Comparison of ENCODE assay signal across 11 cellular contexts in genomic region chr6:147173140-147173539, GRCh38. TPM values are rescaled to one million over a fixed set of nuclear protein-coding genes. Genes with fewer than 3 reads are reported as not detected.
DNase-seq lines count a peak whose midpoint lies in the region; ATAC-seq, FAIRE-seq and TF ChIP-seq lines count a peak whose summit lies in the region.
"Had no signal": no experiment of that assay in that cellular context is flagged by ENCODE, and none has a peak within 500 bp of the region (broad histone marks: within the 10 kb centered on the region; RNA-seq: fewer than 3 reads in every experiment).

No MANE protein-coding gene starts in this region.

- FAIRE-seq in K562 (lab: Jason Lieb, UNC), result no peak
- FAIRE-seq: H54 had no signal

- POLR2A ChIA-PET in K562 (lab: Yijun Ruan, JAX), result interaction anchor here (0.9 to 1.1 kb wide), 3 partner anchors 8 to 16 kb away, joined by 3 to 4 read pairs (median 3); no protein-coding TSS in a partner anchor

- no peaks in the 10 kb centered on the region for H4K20me1 ChIP-seq in K562 (replicated peaks; ENCODE audit: control insufficient read depth, insufficient read depth, low read length)

- no TSS peak for BruUV-seq in K562 (replicated peaks; lab: Mats Ljungman, UMichigan)

- in situ Hi-C loops in K562 (cut with MboI), result no loop called here

- H3K9me1 ChIP-seq in K562 (ENCODE audit: control insufficient read depth, insufficient read depth, low read length), result no peaks in the 10 kb centered on the region

- peak overlapping the region; percentile 58 for H2AFZ ChIP-seq in K562 (ENCODE audit: low read depth, low read length)

- H3K79me2 ChIP-seq in K562 (ENCODE audit: control insufficient read depth, insufficient read depth, low read length), result no peaks in the 10 kb centered on the region

- no peaks in the 10 kb centered on the region for H3K9me3 ChIP-seq in SK-N-MC (ENCODE audit: low read depth, low read length)
- H3K9me3 ChIP-seq in K562 (replicated peaks; ENCODE audit: control insufficient read depth, insufficient read depth, low read depth, low read length), result no peaks in the 10 kb centered on the region

- TF ChIP-seq RAD21 in K562 (CRISPR knock-in tag; conservative IDR thresholded peaks at IDR 0.05 in 1 of 2, IDR thresholded peaks at IDR 0.05 in 1 of 2), result no peak

- intact Hi-C loops in K562 (cut with micrococcal nuclease), result no loop called here

- no peak for TF ChIP-seq EP300 in K562 (IDR thresholded peaks at IDR 0.05; ENCODE audit: low read length)

- 31% methylated on average over 5 of the region's 5 CpGs for whole genome bisulfite sequencing in K562 (ENCODE audit: insufficient coverage, low coverage, missing lambda C conversion rate)

- CTCF ChIA-PET in K562 (lab: Yijun Ruan, JAX; ENCODE audit: low intra/inter-chr PET ratio), result no interaction called here

- DNase-seq in LNCaP clone FGC (ENCODE audit: low read depth), result peak; percentile 70
- DNase-seq in SK-N-MC (ENCODE audit: low read depth, low spot score), result no peak
- no peak for DNase-seq in K562 (ENCODE audit: extremely low read depth in 1 of 4, low spot score in 3 of 4)
- no peak for DNase-seq in ecto neural progenitor cell (ENCODE audit: low spot score)
- DNase-seq in COLO829 (ENCODE audit: low spot score), result no peak
- DNase-seq in NCI-H1417 treated with DMSO at 0.1 percent for 48 hours (lab: John Stamatoyannopoulos, UW), result no peak
- DNase-seq: CD8-positive, alpha-beta T cell; DMS53 had no signal

- no peaks in the 10 kb centered on the region for H3K36me3 ChIP-seq in SK-N-MC (ENCODE audit: insufficient read depth, low read length)
- no peaks in the 10 kb centered on the region for H3K36me3 ChIP-seq in K562 (ENCODE audit: control insufficient read depth, insufficient read depth, low read length)

- peak; percentile 27; the same call in 2 of the 3 replicates for ATAC-seq in K562
- no peak for ATAC-seq in HG02610 (IDR thresholded peaks at IDR 0.05; ENCODE audit: unreplicated experiment)
- ATAC-seq: CD8-positive, alpha-beta T cell; HCT116 had no signal

- H3K27ac ChIP-seq in SK-N-MC, result peak overlapping the region; percentile 82; the same call in 1 of the 2 replicates
- no peak overlapping the region for H3K27ac ChIP-seq in K562 (ENCODE audit: extremely low read depth, low read depth, low read length)

- TF ChIP-seq CTCF in LNCaP clone FGC (IDR thresholded peaks at IDR 0.05; ENCODE audit: control insufficient read depth, extremely low read depth, insufficient read depth) (no peak), K562 (IDR thresholded peaks at IDR 0.05 in 2 of 3, conservative IDR thresholded peaks at IDR 0.05 in 1 of 3; ENCODE audit: insufficient read depth in 2 of 3, low read depth in 1 of 3, low read length in 3 of 3) (no peak)

- H3K4me3 ChIP-seq in LNCaP clone FGC (ENCODE audit: low read depth, low read length) (no peak overlapping the region), SK-N-MC (peak overlapping the region; percentile 53; the same call in 1 of the 2 replicates), K562 (no peak overlapping the region)

- H3K4me1 ChIP-seq in K562 (replicated peaks in 1 of 2; ENCODE audit: control insufficient read depth in 2 of 2, insufficient read depth in 2 of 2, low read length in 2 of 2), result peaks cover 0 to 19% of the 10 kb centered on the region in 2 experiments; a peak in 2 of 5 replicates

- H3K27me3 ChIP-seq in K562 (ENCODE audit: control insufficient read depth in 2 of 2, insufficient read depth in 2 of 2, low read length in 2 of 2), result no peaks in the 10 kb centered on the region

- no peak overlapping the region for H3K4me2 ChIP-seq in K562 (ENCODE audit: insufficient read depth, low read length)

- H3K9ac ChIP-seq in SK-N-MC (ENCODE audit: insufficient read length) (no peak overlapping the region), K562 (ENCODE audit: insufficient read depth in 1 of 2, low read depth in 2 of 2, low read length in 2 of 2) (no peak overlapping the region)

- no peak for TF ChIP-seq POLR2A in K562 (conservative IDR thresholded peaks at IDR 0.05)

TF ChIP-seq in K562, 482 proteins besides CTCF, POLR2A, EP300 and RAD21:
- TF ChIP-seq HMBOX1 (IDR thresholded peaks at IDR 0.05) (peak; percentile 54; the same call in 1 of the 2 replicates), NCOR1 (IDR thresholded peaks at IDR 0.05) (no peak)
TF ChIP-seq in K562: peak in this region for 1.

RNA-seq across cellular contexts. Expression of gene STXBP5, which starts 31.1 kb away (rescaled TPM):
- 282 and 467 TPM in 2 replicates for total RNA-seq in K562 (2011; cell fraction: chromatin; rRNA removed; ENCODE audit: low replicate concordance)
- total RNA-seq in K562 (2011; cell fraction: nucleolus; rRNA removed), result 111 and 113 TPM in 2 replicates
- 160 and 217 TPM in 2 replicates for total RNA-seq in K562 (2011; cell fraction: nucleoplasm; rRNA removed)
- total RNA-seq in K562 (2014; rRNA removed) (50.1 and 60.1 TPM in 2 replicates), K562 (2014; rRNA removed; fragmentation: Illumina TruSeq; extraction: Trizol) (114 and 158 TPM in 2 replicates), K562 (2015; rRNA removed; fragmentation: Illumina TruSeq; extraction: Trizol) (144 and 155 TPM in 2 replicates), K562 (2021) (98.8 and 115 TPM in 2 replicates)
- polyA plus RNA-seq in K562 (2011; rRNA removed) (128 and 172 TPM in 2 replicates), K562 (2014; fragmentation: Illumina TruSeq; extraction: Trizol) (71.5 and 82.1 TPM in 2 replicates), K562 (2014; fragmentation: Nextera tagmentation; extraction: Ambion mirVana) (10 to 100 TPM; 23.3 to 23.9 TPM), K562 (2014; rRNA removed) (49.6 and 60.5 TPM in 2 replicates)
- polyA plus RNA-seq in K562 (2011; cell fraction: cytosol; rRNA removed), result 42.0 and 63.5 TPM in 2 replicates
- 254 and 270 TPM in 2 replicates for polyA plus RNA-seq in K562 (2011; cell fraction: nucleus; rRNA removed)
- 56.3 and 84.9 TPM in 2 replicates for polyA plus RNA-seq in K562 (2012)
- 447 and 452 TPM in 2 replicates for polyA minus RNA-seq in K562 (2011; rRNA and poly(A)+ RNA removed)
- 96.1 and 167 TPM in 2 replicates for polyA minus RNA-seq in K562 (2011; cell fraction: cytosol; rRNA and poly(A)+ RNA removed)
- polyA minus RNA-seq in K562 (2011; cell fraction: nucleus; rRNA and poly(A)+ RNA removed), result 374 and 571 TPM in 2 replicates
